ENCODE assay signal across 19 cellular contexts in the genomic region with DNA sequence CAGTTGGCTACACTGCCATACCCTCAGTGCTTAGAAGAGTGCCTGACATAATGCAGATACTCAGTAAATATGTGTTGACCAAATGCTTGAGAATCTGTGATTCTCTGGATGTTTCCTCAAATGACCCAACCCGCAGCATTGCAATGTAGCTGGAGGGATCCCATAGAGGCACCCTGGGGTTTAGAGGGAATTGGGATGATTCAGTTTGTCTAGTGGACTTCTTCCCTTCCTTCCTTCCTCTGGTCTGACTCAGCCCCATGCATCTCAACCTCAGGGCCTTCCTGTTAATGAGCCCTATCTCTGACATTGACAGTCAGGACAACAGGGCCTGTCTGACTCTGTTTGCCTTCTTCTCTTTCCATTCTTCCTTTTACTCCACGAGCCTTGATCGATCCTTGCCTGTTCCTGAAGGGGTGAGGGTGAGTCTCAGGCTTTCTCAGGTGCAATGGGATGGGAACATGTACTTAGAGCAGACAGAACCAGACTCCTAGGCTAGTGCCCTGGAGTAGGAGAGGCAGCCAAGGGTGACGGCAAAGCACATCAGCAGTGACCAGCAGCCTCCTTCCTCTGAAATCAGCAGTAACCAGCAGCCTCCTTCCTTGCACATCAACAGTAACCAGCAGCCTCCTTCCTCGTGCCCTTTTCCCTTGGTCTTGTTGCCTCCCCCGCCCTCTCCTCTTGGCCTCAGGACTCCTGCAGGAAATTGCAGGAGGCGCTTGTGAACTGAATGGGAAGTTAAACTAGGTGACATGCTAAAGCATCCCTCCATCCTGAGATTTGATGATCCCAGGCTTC.
DNase-seq lines count a peak whose midpoint lies in the region; ATAC-seq and TF ChIP-seq lines count a peak whose summit lies in the region.
"Had no signal": no experiment of that assay in that cellular context is flagged by ENCODE, and none has a peak within 500 bp of the region (broad histone marks: within the 10 kb centered on the region; RNA-seq: fewer than 3 reads in every experiment).

No MANE protein-coding gene starts in this region.

- no peak overlapping the region for H3K4me2 ChIP-seq in SK-N-SH

- in situ Hi-C loops in brain microvascular endothelial cell (cut with HindIII; ENCODE audit: low pct_ligation_motif_present, low sequenced_read_pairs): no loop called here

- no peaks in the 10 kb centered on the region for H3K36me3 ChIP-seq in brain microvascular endothelial cell (replicated peaks)
- no peaks in the 10 kb centered on the region for H3K36me3 ChIP-seq in SK-N-SH (replicated peaks in 1 of 2; ENCODE audit: control insufficient read depth in 1 of 2, insufficient read depth in 2 of 2, low read length in 1 of 2)
- H3K36me3 ChIP-seq: upper lobe of left lung had no signal

- TF ChIP-seq CTCF in AG04449 (IDR thresholded peaks at IDR 0.05; ENCODE audit: insufficient read depth, low read length, missing control alignments) (no peak), HFFc6 (IDR thresholded peaks at IDR 0.05) (no peak), brain microvascular endothelial cell (IDR thresholded peaks at IDR 0.05; ENCODE audit: low read depth, low read length, missing control alignments) (no peak), SK-N-SH (IDR thresholded peaks at IDR 0.05) (no peak)

- H3F3A ChIP-seq in SK-N-SH (replicated peaks; ENCODE audit: insufficient read depth): peaks cover 24% of the 10 kb centered on the region

- H3K4me3 ChIP-seq in AG04449 (ENCODE audit: low read depth, low read length) (no peak overlapping the region), brain microvascular endothelial cell (ENCODE audit: low read depth, low read length) (no peak overlapping the region), SK-N-SH (ENCODE audit: low read depth in 2 of 2, low read length in 1 of 2) (no peak overlapping the region)
- H3K4me3 ChIP-seq: coronary artery, upper lobe of left lung had no signal

- CTCF ChIA-PET in AG04449 (lab: Yijun Ruan, JAX) (interaction anchor here (0.8 to 1.2 kb wide), 4 partner anchors 24 to 340 kb away, joined by 3 read pairs; no protein-coding TSS in a partner anchor), SK-N-SH (lab: Yijun Ruan, JAX) (interaction anchor here (0.8 kb wide), 1 partner anchor 257 kb away, joined by 6 read pairs; no protein-coding TSS in a partner anchor)

- H3K27me3 Mint-ChIP-seq in HFFc6 (ENCODE audit: insufficient read depth) (peaks cover 3% of the 10 kb centered on the region), T-helper 17 cell (peaks cover 41% of the 10 kb centered on the region)

- no peaks in the 10 kb centered on the region for H3K9me2 ChIP-seq in SK-N-SH

- H3K9me3 Mint-ChIP-seq in HFFc6: no peaks in the 10 kb centered on the region; the same call in 1 of the 2 replicates
- H3K9me3 Mint-ChIP-seq: neural crest cell had no signal

- peaks cover 3 to 9% of the 10 kb centered on the region in 2 experiments; a peak in 2 of 4 replicates for H3K4me1 ChIP-seq in SK-N-SH (ENCODE audit: control insufficient read depth in 1 of 2, insufficient read depth in 2 of 2, low read depth in 1 of 2, low read length in 1 of 2)
- H3K4me1 ChIP-seq: Caco-2, upper lobe of left lung had no signal

- H3K27ac Mint-ChIP-seq in HFFc6 (peak overlapping the region; percentile 59), T-helper 17 cell (no peak overlapping the region)

- no peak overlapping the region for H3K9ac ChIP-seq in SK-N-SH

- ATAC-seq in T-helper 17 cell (no peak), GM19467 (IDR thresholded peaks at IDR 0.05; ENCODE audit: unreplicated experiment) (no peak)

- H3K36me3 Mint-ChIP-seq in HFFc6 (ENCODE audit: low read depth): peaks cover 6% of the 10 kb centered on the region; the same call in 1 of the 2 replicates
- peaks cover 2% of the 10 kb centered on the region for H3K36me3 Mint-ChIP-seq in T-helper 17 cell (ENCODE audit: low read depth)

- TF ChIP-seq RAD21 in SK-N-SH (IDR thresholded peaks at IDR 0.05; ENCODE audit: low read length): no peak

- H3K27ac ChIP-seq in brain microvascular endothelial cell (peak overlapping the region; percentile 94), SK-N-SH (ENCODE audit: low read depth in 2 of 2, low read length in 1 of 2) (peak overlapping the region in 1 of 2 experiments; percentile 41; a peak in 1 of 4 replicates)
- H3K27ac ChIP-seq: coronary artery, upper lobe of left lung had no signal

- DNase-seq in AG04449 (ENCODE audit: low read depth, low spot score): peak; percentile 49
- DNase-seq in HFFc6: peak; percentile 76
- DNase-seq in brain microvascular endothelial cell: peak; percentile 88
- DNase-seq in iris pigment epithelial cell (ENCODE audit: low read depth): peak; percentile 76
- DNase-seq in T-helper 17 cell: no peak
- no peak for DNase-seq in GDM1 (lab: John Stamatoyannopoulos, UW)
- DNase-seq in SK-N-SH: no peak
- DNase-seq: activated effector memory CD4-positive, alpha-beta T cell treated with Interleukin-2 at 50 U/mL for 16 hours; AML-193; Caco-2; midbrain; MV-4-11; NCI-H2081 treated with DMSO at 0.1 percent for 48 hours; NCI-H526 treated with DMSO at 0.1 percent for 48 hours; stimulated activated naive CD4-positive, alpha-beta T cell treated with Interleukin-2 at 50 U/mL for 16 hours; upper lobe of left lung had no signal

- 50% methylated on average over 7 of the region's 7 CpGs for WGBS in SK-N-SH (ENCODE audit: low lambda C conversion rate)

- H3K4me3 Mint-ChIP-seq in HFFc6 (no peak overlapping the region), T-helper 17 cell (no peak overlapping the region)
- H3K4me3 Mint-ChIP-seq: neural crest cell had no signal

- no peak overlapping the region for H2AFZ ChIP-seq in SK-N-SH (ENCODE audit: low read depth)

- peaks cover 61% of the 10 kb centered on the region for H3K4me1 Mint-ChIP-seq in HFFc6 (ENCODE audit: low read depth)
- peaks cover 6% of the 10 kb centered on the region for H3K4me1 Mint-ChIP-seq in T-helper 17 cell

- no peak for TF ChIP-seq EP300 in SK-N-SH (IDR thresholded peaks at IDR 0.05; ENCODE audit: borderline replicate concordance in 1 of 2, low read depth in 1 of 2, low read length in 1 of 2)

- POLR2A ChIA-PET in AG04449 (lab: Yijun Ruan, JAX): interaction anchor here (0.6 kb wide), 1 partner anchor 553 kb away, joined by 4 read pairs; no protein-coding TSS in a partner anchor
- POLR2A ChIA-PET in SK-N-SH (lab: Yijun Ruan, JAX): no interaction called here

- H3K27me3 ChIP-seq in brain microvascular endothelial cell (replicated peaks) (no peaks in the 10 kb centered on the region), SK-N-SH (ENCODE audit: insufficient read depth) (no peaks in the 10 kb centered on the region)
- H3K27me3 ChIP-seq: upper lobe of left lung had no signal

- no peaks in the 10 kb centered on the region for H3K79me2 ChIP-seq in SK-N-SH (ENCODE audit: insufficient read depth)

- H3K9me3 ChIP-seq in T-helper 17 cell (ENCODE audit: control insufficient read depth, low read length, poor library complexity, severe bottlenecking) (no peaks in the 10 kb centered on the region), SK-N-SH (no peaks in the 10 kb centered on the region)
- H3K9me3 ChIP-seq: Caco-2, upper lobe of left lung had no signal

- H4K20me1 ChIP-seq in SK-N-SH (ENCODE audit: insufficient read depth): no peaks in the 10 kb centered on the region

TF ChIP-seq in SK-N-SH, 30 proteins besides CTCF, POLR2A, EP300 and RAD21:
- TF ChIP-seq, protein P1, sequence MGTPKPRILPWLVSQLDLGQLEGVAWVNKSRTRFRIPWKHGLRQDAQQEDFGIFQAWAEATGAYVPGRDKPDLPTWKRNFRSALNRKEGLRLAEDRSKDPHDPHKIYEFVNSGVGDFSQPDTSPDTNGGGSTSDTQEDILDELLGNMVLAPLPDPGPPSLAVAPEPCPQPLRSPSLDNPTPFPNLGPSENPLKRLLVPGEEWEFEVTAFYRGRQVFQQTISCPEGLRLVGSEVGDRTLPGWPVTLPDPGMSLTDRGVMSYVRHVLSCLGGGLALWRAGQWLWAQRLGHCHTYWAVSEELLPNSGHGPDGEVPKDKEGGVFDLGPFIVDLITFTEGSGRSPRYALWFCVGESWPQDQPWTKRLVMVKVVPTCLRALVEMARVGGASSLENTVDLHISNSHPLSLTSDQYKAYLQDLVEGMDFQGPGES (IDR thresholded peaks at IDR 0.05; ENCODE audit: low read depth, low read length): no peak

Comparison
In these comparisons a context has a peak if more than half of its experiments do, and no peak if none do; other contexts are left out.
1. DNase-seq: peak in AG04449 (single experiment), HFFc6 (single experiment), brain microvascular endothelial cell (single experiment) and iris pigment epithelial cell (single experiment); none in T-helper 17 cell (0 of 3), GDM1 (single experiment) and SK-N-SH (single experiment).